ENCODE assay signal across 25 cellular contexts in genomic region chr12:101737476-101737875, GRCh38. TPM values are rescaled to one million over a fixed set of nuclear protein-coding genes. Genes with fewer than 3 reads are reported as not detected.
"Had no signal": no experiment of that assay in that cellular context is flagged by ENCODE, and none has a peak within 500 bp of the region (broad histone marks: within the 10 kb centered on the region; RNA-seq: fewer than 3 reads in every experiment).

No MANE protein-coding gene starts in this region.

- H3K36me3 ChIP-seq: uterus had no signal

- H3K27ac ChIP-seq: foreskin keratinocyte, parathyroid adenoma, psoas muscle, spleen, tibial artery, upper lobe of left lung, uterus had no signal

- H3K9me3 Mint-ChIP-seq: dendritic cell treated with granulocyte-macrophage colony-stimulating factor and Interleukin-4, amounts not matched to agents 40 ng/mL and 50 ng/mL, for 4 days; naive thymus-derived CD4-positive, alpha-beta T cell; nephron progenitor cell; stimulated activated memory B cell treated with anti-CD40 and anti-IgM and Interleukin-4, amounts not matched to agents 10 μg/mL and 1 μg/mL and 100 μg/mL, for 72 hours; stimulated activated naive CD8-positive, alpha-beta T cell treated with anti-CD3 and anti-CD28 coated beads, Interleukin-15, Interleukin-2, amounts not matched to agents 100 ng/mL and 50 ng/mL, for 24 hours had no signal

- H3K4me1 ChIP-seq: foreskin keratinocyte, parathyroid adenoma, psoas muscle, tibial artery, upper lobe of left lung, uterus had no signal

- H3K27ac Mint-ChIP-seq: dendritic cell treated with granulocyte-macrophage colony-stimulating factor and Interleukin-4, amounts not matched to agents 40 ng/mL and 50 ng/mL, for 4 days; nephron progenitor cell; stimulated activated memory B cell treated with anti-CD40 and anti-IgM and Interleukin-4, amounts not matched to agents 10 μg/mL and 1 μg/mL and 100 μg/mL, for 72 hours; stimulated activated naive CD8-positive, alpha-beta T cell treated with anti-CD3 and anti-CD28 coated beads, Interleukin-15, Interleukin-2, amounts not matched to agents 100 ng/mL and 50 ng/mL, for 24 hours had no signal

- H3K4me3 ChIP-seq: lung, psoas muscle, spleen, tibial artery, upper lobe of left lung, uterus had no signal

- H3K9me3 ChIP-seq: psoas muscle, tibial artery, upper lobe of left lung, uterus had no signal

- H3K4me3 Mint-ChIP-seq: dendritic cell treated with granulocyte-macrophage colony-stimulating factor and Interleukin-4, amounts not matched to agents 40 ng/mL and 50 ng/mL, for 4 days; naive thymus-derived CD4-positive, alpha-beta T cell; nephron progenitor cell; stimulated activated memory B cell treated with anti-CD40 and anti-IgM and Interleukin-4, amounts not matched to agents 10 μg/mL and 1 μg/mL and 100 μg/mL, for 72 hours; stimulated activated naive CD8-positive, alpha-beta T cell treated with anti-CD3 and anti-CD28 coated beads, Interleukin-15, Interleukin-2, amounts not matched to agents 100 ng/mL and 50 ng/mL, for 24 hours had no signal

- DNase-seq: erythroblast; foreskin keratinocyte; kidney; left cardiac atrium; left ventricle myocardium superior; mesendoderm; naive thymus-derived CD4-positive, alpha-beta T cell; nephron progenitor cell; psoas muscle; retina; spleen; stimulated activated CD4-positive, alpha-beta T cell treated with anti-CD3 and anti-CD28 coated beads, Interleukin-15, amount 100 ng/mL, for 24 hours; stimulated activated CD4-positive, alpha-beta T cell treated with anti-CD3 and anti-CD28 coated beads, Interleukin-1b, Interleukin-23, amount 100 ng/mL, for 48 hours; stimulated activated CD4-positive, alpha-beta T cell treated with anti-CD3 and anti-CD28 coated beads, Interleukin-4, amount 100 ng/mL, for 24 hours; tibial artery; upper lobe of left lung; uterus had no signal

- H3K27me3 Mint-ChIP-seq: dendritic cell treated with granulocyte-macrophage colony-stimulating factor and Interleukin-4, amounts not matched to agents 40 ng/mL and 50 ng/mL, for 4 days; naive thymus-derived CD4-positive, alpha-beta T cell; stimulated activated memory B cell treated with anti-CD40 and anti-IgM and Interleukin-4, amounts not matched to agents 10 μg/mL and 1 μg/mL and 100 μg/mL, for 72 hours; stimulated activated naive CD8-positive, alpha-beta T cell treated with anti-CD3 and anti-CD28 coated beads, Interleukin-15, Interleukin-2, amounts not matched to agents 100 ng/mL and 50 ng/mL, for 24 hours had no signal

- ATAC-seq: foreskin keratinocyte; left cardiac atrium; naive thymus-derived CD4-positive, alpha-beta T cell; psoas muscle; sciatic nerve; stimulated activated memory B cell treated with anti-CD40 and anti-IgM and Interleukin-4, amounts not matched to agents 10 μg/mL and 1 μg/mL and 100 μg/mL, for 72 hours had no signal

- H3K27me3 ChIP-seq: foreskin keratinocyte, spleen, tibial artery, upper lobe of left lung, uterus had no signal

RNA-seq across cellular contexts. Expression of gene SYCP3, which starts 1.8 kb away (rescaled TPM):
- total RNA-seq: left cardiac atrium, left ventricle myocardium superior, sciatic nerve, skeletal muscle tissue had no signal
- polyA plus RNA-seq: endothelial cell of umbilical vein had no signal
